ENCODE assay signal across 8 cellular contexts in genomic region chr11:62645660-62645933, GRCh38. TPM values are rescaled to one million over a fixed set of nuclear protein-coding genes. Genes with fewer than 3 reads are reported as not detected.
DNase-seq lines count a peak whose midpoint lies in the region; TF ChIP-seq lines count a peak whose summit lies in the region.

No MANE protein-coding gene starts in this region.

- H3K36me3 ChIP-seq in adrenal gland (replicated peaks in 1 of 2) (peaks cover 0 to 34% of the 10 kb centered on the region in 2 donors), liver (ENCODE audit: control insufficient read depth in 4 of 4, insufficient read depth in 3 of 4, low read depth in 1 of 4, low read length in 3 of 4) (peaks cover 0 to 14% (median 7%) of the 10 kb centered on the region in 4 donors), transverse colon (peaks cover 0 to 9% (median 3%) of the 10 kb centered on the region in 4 donors)

- H3K4me1 Mint-ChIP-seq in activated naive CD4-positive, alpha-beta T cell treated with anti-CD3 and anti-CD28 coated beads, Interleukin-2, amount 50 U/mL, for 24 hours = peaks cover 34% of the 10 kb centered on the region

- H3K27me3 ChIP-seq in adrenal gland (no peaks in the 10 kb centered on the region), liver (ENCODE audit: control insufficient read depth in 4 of 4, insufficient read depth in 4 of 4, low read length in 3 of 4) (no peaks in the 10 kb centered on the region), transverse colon (no peaks in the 10 kb centered on the region)

- H3K36me3 Mint-ChIP-seq in activated naive CD4-positive, alpha-beta T cell treated with anti-CD3 and anti-CD28 coated beads, Interleukin-2, amount 50 U/mL, for 24 hours = peaks cover 4% of the 10 kb centered on the region

- peak overlapping the region; percentile 100 for H3K4me3 Mint-ChIP-seq in activated naive CD4-positive, alpha-beta T cell treated with anti-CD3 and anti-CD28 coated beads, Interleukin-2, amount 50 U/mL, for 24 hours

- H3K27me3 Mint-ChIP-seq in activated naive CD4-positive, alpha-beta T cell treated with anti-CD3 and anti-CD28 coated beads, Interleukin-2, amount 50 U/mL, for 24 hours = no peaks in the 10 kb centered on the region

- 12 to 21% (median 15%) methylated on average over 9 of the region's 9 CpGs for WGBS in adrenal gland, 4 donors
- WGBS in liver = 11% methylated on average over 9 of the region's 9 CpGs
- 0 to 8% methylated on average over 1 to 9 of the region's 9 CpGs for WGBS in transverse colon (ENCODE audit: low coverage in 1 of 2), 2 donors

- H3K27ac Mint-ChIP-seq in activated naive CD4-positive, alpha-beta T cell treated with anti-CD3 and anti-CD28 coated beads, Interleukin-2, amount 50 U/mL, for 24 hours = peak overlapping the region; percentile 96

- TF ChIP-seq RAD21 in liver (IDR thresholded peaks at IDR 0.05) = no peak

- DNase-seq in activated naive CD4-positive, alpha-beta T cell treated with Interleukin-2 at 50 U/mL for 16 hours = no peak
- DNase-seq in adrenal gland = no peak
- no peak for DNase-seq in transverse colon
- no peak for DNase-seq in stimulated activated CD8-positive, alpha-beta memory T cell treated with anti-CD3 and anti-CD28 coated beads, Interleukin-4, amount 100 ng/mL, for 48 hours
- DNase-seq in SW 1271 (lab: John Stamatoyannopoulos, UW) = no peak
- DNase-seq in NCI-H524 treated with DMSO at 0.1 percent for 48 hours (lab: John Stamatoyannopoulos, UW) = no peak

- no peak for TF ChIP-seq POLR2A in adrenal gland (IDR thresholded peaks at IDR 0.05)
- TF ChIP-seq POLR2A in transverse colon (IDR thresholded peaks at IDR 0.05) = no peak

- no peaks in the 10 kb centered on the region for H3K9me3 Mint-ChIP-seq in activated naive CD4-positive, alpha-beta T cell treated with anti-CD3 and anti-CD28 coated beads, Interleukin-2, amount 50 U/mL, for 24 hours

- peaks cover 11 to 23% of the 10 kb centered on the region in 2 donors for H3K4me1 ChIP-seq in adrenal gland (replicated peaks in 1 of 2)
- peaks cover 4 to 31% (median 25%) of the 10 kb centered on the region in 4 donors for H3K4me1 ChIP-seq in liver (ENCODE audit: control insufficient read depth in 4 of 4, insufficient read depth in 4 of 4, low read length in 3 of 4)
- H3K4me1 ChIP-seq in transverse colon = peaks cover 12 to 25% (median 21%) of the 10 kb centered on the region in 4 donors

- in situ Hi-C loops in transverse colon (cut with MboI; ENCODE audit: low pct_ligation_motif_present in 1 of 4, low pct_unique_long_range_greater_than_20kb in 1 of 4, low sequenced_read_pairs in 3 of 4) = no loop called here

- TF ChIP-seq EP300 in transverse colon (IDR thresholded peaks at IDR 0.05; ENCODE audit: low read depth) = no peak

- intact Hi-C loops in adrenal gland (cut with DNase I) = no loop called here
- intact Hi-C loops in transverse colon (cut with DNase I; ENCODE audit: low total_unique reads) = no loop called here

- TF ChIP-seq CTCF in adrenal gland (IDR thresholded peaks at IDR 0.05) (no peak), liver (IDR thresholded peaks at IDR 0.05; ENCODE audit: low read depth, low read length, missing input control) (no peak), transverse colon (IDR thresholded peaks at IDR 0.05) (no peak)

- H3K9me3 ChIP-seq in adrenal gland (replicated peaks in 1 of 3) (no peaks in the 10 kb centered on the region), liver (ENCODE audit: control insufficient read depth in 4 of 4, low read length in 3 of 4) (no peaks in the 10 kb centered on the region), transverse colon (no peaks in the 10 kb centered on the region)

- H3K4me3 ChIP-seq in adrenal gland (peak overlapping the region in 3 of 4 donors; percentile 75 to 91 (median 79)), liver (ENCODE audit: low read depth in 1 of 3, low read length in 3 of 3) (peak overlapping the region; percentile 88 to 95 (median 95)), transverse colon (peak overlapping the region; percentile 81 to 99 (median 85))

- H3K9ac ChIP-seq in liver (ENCODE audit: low read depth in 1 of 2, low read length in 2 of 2) = peak overlapping the region; percentile 70 to 80

- H3K27ac ChIP-seq in adrenal gland (peak overlapping the region in 4 of 5 donors; percentile 90 to 95 (median 92)), liver (ENCODE audit: low read depth in 1 of 2, low read length in 2 of 2) (peak overlapping the region; percentile 96 to 97), transverse colon (peak overlapping the region; percentile 91 to 99 (median 94))

TF ChIP-seq in liver, 16 proteins besides CTCF, POLR2A, EP300 and RAD21:
- no peak for TF ChIP-seq FOXA2 (IDR thresholded peaks at IDR 0.05)

RNA-seq across cellular contexts. Expression of gene GANAB, which starts 0.8 kb away (rescaled TPM):
- total RNA-seq in adrenal gland = 100 to 1,000 TPM; 105 to 304 (median 214) TPM
- 100 to 1,000 TPM in 1 of 3 donors, 10 to 100 TPM in 2; 90.9 to 177 (median 94.0) TPM for polyA plus RNA-seq in adrenal gland
- total RNA-seq in liver = 100 to 1,000 TPM; 130 to 209 TPM
- polyA plus RNA-seq in liver = 100 to 1,000 TPM in 1 of 2 donors, 10 to 100 TPM in 1; 45.2 to 166 TPM
- total RNA-seq in transverse colon = 100 to 1,000 TPM in 3 of 4 donors, 10 to 100 TPM in 1; 60.2 to 129 (median 120) TPM

RNA-seq across cellular contexts. Expression of gene INTS5, which starts 7.5 kb away (rescaled TPM):
- total RNA-seq in adrenal gland (10 to 100 TPM; 13.8 to 32.3 (median 26.0) TPM), liver (10 to 100 TPM; 12.7 to 17.5 TPM), transverse colon (10 to 100 TPM; 10.3 to 37.0 (median 18.4) TPM)
- polyA plus RNA-seq in adrenal gland (1 to 10 TPM; 4.4 to 7.5 (median 4.6) TPM), liver (10 to 100 TPM in 1 of 2 donors, 1 to 10 TPM in 1; 6.5 to 14.6 TPM)

RNA-seq across cellular contexts. Expression of gene C11orf98, which starts 19.4 kb away (rescaled TPM):
- total RNA-seq in adrenal gland = 10 to 100 TPM; 42.8 to 70.7 (median 49.7) TPM
- polyA plus RNA-seq in adrenal gland = 100 to 1,000 TPM in 2 of 3 donors, 10 to 100 TPM in 1; 95.8 to 142 (median 104) TPM
- 10 to 100 TPM; 16.5 to 17.7 TPM for total RNA-seq in liver
- 10 to 100 TPM; 43.8 to 49.9 TPM for polyA plus RNA-seq in liver
- 10 to 100 TPM; 12.5 to 53.7 (median 37.7) TPM for total RNA-seq in transverse colon

RNA-seq across cellular contexts. Expression of gene CSKMT, which starts 19.5 kb away (rescaled TPM):
- total RNA-seq in adrenal gland (10 to 100 TPM in 2 of 8 donors, 1 to 10 TPM in 5, not detected in 1; 2.8 to 15.0 (median 7.9) TPM), liver (1 to 10 TPM; 1.8 to 2.5 TPM), transverse colon (10 to 100 TPM in 1 of 4 donors, 1 to 10 TPM in 1, not detected in 2; 6.0 to 17.0 TPM)
- polyA plus RNA-seq in adrenal gland (10 to 100 TPM in 2 of 3 donors, 1 to 10 TPM in 1; 1.9 to 37.2 (median 20.6) TPM), liver (1 to 10 TPM; 2.1 to 2.4 TPM)

RNA-seq across cellular contexts. Expression of gene B3GAT3, which starts 23.8 kb away (rescaled TPM):
- 10 to 100 TPM; 25.3 to 56.6 (median 33.9) TPM for total RNA-seq in adrenal gland
- polyA plus RNA-seq in adrenal gland = 10 to 100 TPM in 2 of 3 donors, 1 to 10 TPM in 1; 5.9 to 83.3 (median 60.6) TPM
- total RNA-seq in liver = 10 to 100 TPM; 13.1 TPM
- polyA plus RNA-seq in liver = 10 to 100 TPM; 22.5 to 29.2 TPM
- 10 to 100 TPM; 28.0 to 47.4 (median 40.8) TPM for total RNA-seq in transverse colon
